ENCODE assay signal across 33 cellular contexts in the genomic region with DNA sequence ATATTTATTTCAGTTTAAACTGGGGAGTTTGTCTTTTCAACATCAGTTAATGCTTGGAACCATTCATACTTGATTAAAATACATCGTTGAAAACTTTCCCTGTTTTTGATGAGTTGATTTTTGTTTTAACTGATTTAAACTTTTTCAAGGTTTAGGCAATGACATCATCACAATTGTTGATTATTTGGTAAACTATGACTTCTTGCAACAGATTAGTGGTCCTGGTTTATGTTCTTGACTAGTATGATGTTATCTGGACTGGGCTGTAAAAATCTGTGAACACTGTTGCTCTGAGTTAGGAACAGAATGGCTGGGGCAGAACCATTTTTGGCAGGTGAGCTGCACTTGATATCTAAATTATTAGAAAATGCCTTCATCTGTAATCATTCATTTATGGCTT. TPM values are rescaled to one million over a fixed set of nuclear protein-coding genes. Genes with fewer than 3 reads are reported as not detected.
"Had no signal": no experiment of that assay in that cellular context is flagged by ENCODE, and none has a peak within 500 bp of the region (broad histone marks: within the 10 kb centered on the region; RNA-seq: fewer than 3 reads in every experiment).

A gene with protein sequence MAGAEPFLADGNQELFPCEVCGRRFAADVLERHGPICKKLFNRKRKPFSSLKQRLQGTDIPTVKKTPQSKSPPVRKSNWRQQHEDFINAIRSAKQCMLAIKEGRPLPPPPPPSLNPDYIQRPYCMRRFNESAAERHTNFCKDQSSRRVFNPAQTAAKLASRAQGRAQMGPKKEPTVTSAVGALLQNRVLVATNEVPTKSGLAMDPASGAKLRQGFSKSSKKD (plus strand): TSS at position 241 of the 400 bp plus-strand sequence. CDS start 66 bp downstream, at position 307.

- H3K4me1 Mint-ChIP-seq: immature natural killer cell; naive thymus-derived CD8-positive, alpha-beta T cell; stimulated activated effector memory CD8-positive, alpha-beta T cell treated with anti-CD3 and anti-CD28 coated beads, Interleukin-12 subunit alpha, Interleukin-12 subunit beta, amount 100 ng/mL, for 72 hours; T-cell had no signal

- H3K27ac Mint-ChIP-seq: activated naive CD4-positive, alpha-beta T cell treated with anti-CD3 and anti-CD28 coated beads for 36 hours; stimulated activated effector memory CD8-positive, alpha-beta T cell treated with anti-CD3 and anti-CD28 coated beads, Interleukin-12 subunit alpha, Interleukin-12 subunit beta, amount 100 ng/mL, for 72 hours; T-cell; T-helper 2 cell treated with Interferon-gamma antibody and Interleukin-4, amounts not matched to agents 5 μg/mL and 100 μg/mL, for 36 hours had no signal

- H3K9me3 ChIP-seq: body of pancreas, lower lobe of right lung, psoas muscle, thyroid gland, upper lobe of right lung had no signal

- ATAC-seq: activated T-cell treated with anti-CD3 and anti-CD28 coated beads, Interleukin-2, amount 50 U/mL, for 4 hours; body of pancreas; foreskin keratinocyte; left lobe of liver; lower lobe of right lung; naive thymus-derived CD8-positive, alpha-beta T cell; psoas muscle; right cardiac atrium; stimulated activated effector memory CD8-positive, alpha-beta T cell treated with anti-CD3 and anti-CD28 coated beads, Interleukin-12 subunit alpha, Interleukin-12 subunit beta, amount 100 ng/mL, for 72 hours; T-cell; upper lobe of right lung had no signal

- H3K4me3 Mint-ChIP-seq: activated naive CD4-positive, alpha-beta T cell treated with anti-CD3 and anti-CD28 coated beads for 36 hours; activated T-cell treated with anti-CD3 and anti-CD28 coated beads, Interleukin-2, amount 50 U/mL, for 4 hours; immature natural killer cell; naive thymus-derived CD8-positive, alpha-beta T cell; stimulated activated effector memory CD8-positive, alpha-beta T cell treated with anti-CD3 and anti-CD28 coated beads, Interleukin-12 subunit alpha, Interleukin-12 subunit beta, amount 100 ng/mL, for 72 hours; T-cell; T-helper 2 cell treated with Interferon-gamma antibody and Interleukin-4, amounts not matched to agents 5 μg/mL and 100 μg/mL, for 36 hours had no signal

- H3K4me3 ChIP-seq: body of pancreas, cardiac muscle cell, lower lobe of right lung, psoas muscle, skin epidermis, thyroid gland, upper lobe of right lung had no signal

- H3K27me3 Mint-ChIP-seq: naive thymus-derived CD8-positive, alpha-beta T cell; T-cell had no signal

- H3K27ac ChIP-seq: body of pancreas, cardiac muscle cell, foreskin keratinocyte, lower lobe of right lung, psoas muscle, skin epidermis, thyroid gland, upper lobe of right lung, WERI-Rb-1 had no signal

- H3K27me3 ChIP-seq: body of pancreas, cardiac muscle cell, foreskin keratinocyte, thyroid gland, upper lobe of right lung had no signal

- H3K4me1 ChIP-seq: body of pancreas, foreskin keratinocyte, lower lobe of right lung, psoas muscle, thyroid gland, upper lobe of right lung had no signal

- DNase-seq: activated CD4-positive, alpha-beta T cell treated with anti-CD3 and anti-CD28 coated beads, Interleukin-2, amount 50 U/mL, for 1 hour; activated CD4-positive, CD25-positive, alpha-beta regulatory T cell treated with anti-CD3 and anti-CD28 coated beads, Interleukin-2, amount 50 U/mL, for 72 hours; activated CD8-positive, alpha-beta memory T cell treated with anti-CD3 and anti-CD28 coated beads, Interleukin-2, amount 50 U/mL, for 48 hours; activated naive CD4-positive, alpha-beta T cell treated with anti-CD3 and anti-CD28 coated beads for 36 hours; activated T-cell treated with anti-CD3 and anti-CD28 coated beads, Interleukin-2, amount 50 U/mL, for 4 hours; body of pancreas; cortex of kidney; erythroblast; foreskin keratinocyte; immature natural killer cell; lower lobe of right lung; naive thymus-derived CD8-positive, alpha-beta T cell; psoas muscle; right cardiac atrium; stimulated activated CD4-positive, alpha-beta T cell treated with anti-CD3 and anti-CD28 coated beads, Interleukin-2, amount 100 ng/mL, for 24 hours; T-cell; thyroid gland; upper lobe of right lung; WERI-Rb-1 had no signal

- H3K9me3 Mint-ChIP-seq: immature natural killer cell; stimulated activated effector memory CD8-positive, alpha-beta T cell treated with anti-CD3 and anti-CD28 coated beads, Interleukin-12 subunit alpha, Interleukin-12 subunit beta, amount 100 ng/mL, for 72 hours had no signal

RNA-seq across cellular contexts. Expression of the gene that starts here (rescaled TPM):
- total RNA-seq: activated CD8-positive, alpha-beta memory T cell treated with anti-CD3 and anti-CD28 coated beads for 36 hours; activated naive CD4-positive, alpha-beta T cell treated with anti-CD3 and anti-CD28 coated beads for 36 hours; activated T-cell treated with anti-CD3 and anti-CD28 coated beads, Interleukin-2, amount 50 U/mL, for 4 hours; body of pancreas; cardiac muscle cell; cerebellum; fibroblast of lung; foreskin keratinocyte; glomerular endothelial cell; kidney epithelial cell; left lobe of liver; lower lobe of right lung; mesenteric fat pad; mucosa of gallbladder; naive thymus-derived CD8-positive, alpha-beta T cell; osteocyte; right cardiac atrium; subcutaneous adipose tissue; T-cell; thyroid gland; upper lobe of right lung had no signal
- polyA plus RNA-seq: cardiac muscle cell; fibroblast of lung; foreskin keratinocyte; immature natural killer cell; naive thymus-derived CD8-positive, alpha-beta T cell; psoas muscle; right cardiac atrium had no signal
